Comparison of ENCODE assay signal across 25 cellular contexts in the genomic region with DNA sequence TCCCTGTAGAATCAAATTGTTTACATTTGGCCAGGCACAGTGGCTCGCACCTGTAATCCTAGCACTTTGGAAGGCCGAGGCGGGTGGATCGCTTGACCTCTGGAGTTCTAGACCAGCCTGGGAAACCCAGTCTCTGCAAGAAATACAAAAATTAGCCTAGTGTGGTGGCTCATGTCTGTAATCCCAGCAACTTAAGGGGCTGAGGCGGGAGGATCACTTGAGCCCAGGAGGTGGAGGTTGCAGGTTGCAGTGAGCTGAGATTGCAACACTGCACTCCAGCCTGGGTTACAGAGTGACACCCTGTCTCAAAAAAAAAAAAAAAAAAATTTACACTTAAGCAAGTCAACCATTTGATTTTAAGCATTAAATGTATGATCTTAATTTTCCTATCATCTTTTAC. TPM values are rescaled to one million over a fixed set of nuclear protein-coding genes. Genes with fewer than 3 reads are reported as not detected.
DNase-seq lines count a peak whose midpoint lies in the region; ATAC-seq and TF ChIP-seq lines count a peak whose summit lies in the region.
"Had no signal": no experiment of that assay in that cellular context is flagged by ENCODE, and none has a peak within 500 bp of the region (broad histone marks: within the 10 kb centered on the region; RNA-seq: fewer than 3 reads in every experiment).

No MANE protein-coding gene starts in this region.

- H3K79me2 ChIP-seq in osteoblast (ENCODE audit: insufficient read depth, low read length) = no peaks in the 10 kb centered on the region

- intact Hi-C loops in left lung (cut with DNase I) = no loop called here

- no peak for TF ChIP-seq POLR2A in upper lobe of left lung (IDR thresholded peaks at IDR 0.05)

- H3K27me3 ChIP-seq in WERI-Rb-1 (ENCODE audit: insufficient read depth, low read depth, severe bottlenecking) = no peaks in the 10 kb centered on the region
- no peaks in the 10 kb centered on the region for H3K27me3 ChIP-seq in left lung
- H3K27me3 ChIP-seq in upper lobe of left lung = no peaks in the 10 kb centered on the region
- no peaks in the 10 kb centered on the region for H3K27me3 ChIP-seq in osteoblast (ENCODE audit: insufficient read depth, low read length)
- H3K27me3 ChIP-seq: Peyer's patch had no signal

- peak; percentile 30 for DNase-seq in WERI-Rb-1
- DNase-seq in left lung = peak in 1 of 2 donors; percentile 57
- DNase-seq in mesothelial cell of epicardium (ENCODE audit: low spot score in 2 of 2, unreplicated experiment in 2 of 2) = no peak
- DNase-seq in upper lobe of left lung = peak in 1 of 2 donors; percentile 85
- DNase-seq in osteocyte (ENCODE audit: extremely low spot score, unreplicated experiment) = no peak
- no peak for DNase-seq in osteoblast (ENCODE audit: insufficient read length, low spot score, missing footprints)
- DNase-seq: CD8-positive, alpha-beta memory T cell; DMS 273 treated with DMSO at 0.1 percent for 48 hours; DMS79; EL; GDM1; GOT3; HCEC 1CT; NCI-H1048; NCI-H1417; NCI-H1694 treated with DMSO at 0.1 percent for 48 hours; NCI-H2081; NCI-H2227 treated with DMSO at 0.1 percent for 48 hours; NCI-H526 treated with DMSO at 0.1 percent for 48 hours; OCI-M1; Peyer's patch; SHP77 treated with DMSO at 0.1 percent for 48 hours had no signal

- H3K9me3 ChIP-seq in WERI-Rb-1 (ENCODE audit: severe bottlenecking) = no peaks in the 10 kb centered on the region
- no peaks in the 10 kb centered on the region for H3K9me3 ChIP-seq in left lung
- H3K9me3 ChIP-seq in upper lobe of left lung = no peaks in the 10 kb centered on the region
- no peaks in the 10 kb centered on the region for H3K9me3 ChIP-seq in osteoblast (ENCODE audit: low read depth, low read length)
- H3K9me3 ChIP-seq: Peyer's patch had no signal

- H3K27ac Mint-ChIP-seq in mesothelial cell of epicardium (peak overlapping the region; percentile 76), osteocyte (ENCODE audit: unreplicated experiment) (no peak overlapping the region)

- no peaks in the 10 kb centered on the region for H4K20me1 ChIP-seq in osteoblast (ENCODE audit: insufficient read depth, low read length)

- no peaks in the 10 kb centered on the region for H3K27me3 Mint-ChIP-seq in mesothelial cell of epicardium (ENCODE audit: low read depth)
- H3K27me3 Mint-ChIP-seq in osteocyte (ENCODE audit: unreplicated experiment) = no peaks in the 10 kb centered on the region

- no peak for TF ChIP-seq EP300 in upper lobe of left lung (IDR thresholded peaks at IDR 0.05)

- no peak for TF ChIP-seq CTCF in WERI-Rb-1 (IDR thresholded peaks at IDR 0.05; ENCODE audit: low read depth, low read length)
- TF ChIP-seq CTCF in left lung (IDR thresholded peaks at IDR 0.05) = no peak
- TF ChIP-seq CTCF in mesothelial cell of epicardium (IDR thresholded peaks at IDR 0.05; ENCODE audit: unreplicated experiment) = no peak
- no peak for TF ChIP-seq CTCF in upper lobe of left lung (IDR thresholded peaks at IDR 0.05)
- no peak for TF ChIP-seq CTCF in osteocyte (IDR thresholded peaks at IDR 0.05)
- no peak for TF ChIP-seq CTCF in osteoblast (IDR thresholded peaks at IDR 0.05; ENCODE audit: extremely low read depth, low read depth, low read length)

- H3K9me3 Mint-ChIP-seq in mesothelial cell of epicardium (no peaks in the 10 kb centered on the region), osteocyte (ENCODE audit: unreplicated experiment) (no peaks in the 10 kb centered on the region)
- H3K9me3 Mint-ChIP-seq: CD8-positive, alpha-beta memory T cell had no signal

- WGBS in upper lobe of left lung, 2 donors = 77 to 86% methylated on average over 5 of the region's 5 CpGs

- H3K4me2 ChIP-seq in osteoblast (ENCODE audit: insufficient read depth, low read length) = no peak overlapping the region

- H3K27ac ChIP-seq in WERI-Rb-1 (no peak overlapping the region), left lung (no peak overlapping the region), upper lobe of left lung (peak overlapping the region in 1 of 4 donors; percentile 15), osteoblast (ENCODE audit: low read depth, low read length) (no peak overlapping the region)
- H3K27ac ChIP-seq: HL-60, Peyer's patch had no signal

- H3K36me3 ChIP-seq in WERI-Rb-1 (no peaks in the 10 kb centered on the region), left lung (no peaks in the 10 kb centered on the region), upper lobe of left lung (no peaks in the 10 kb centered on the region), osteoblast (ENCODE audit: insufficient read depth, low read length) (no peaks in the 10 kb centered on the region)
- H3K36me3 ChIP-seq: Peyer's patch had no signal

- H3K4me1 Mint-ChIP-seq in mesothelial cell of epicardium (peaks cover 70% of the 10 kb centered on the region), osteocyte (ENCODE audit: unreplicated experiment) (peaks cover 33% of the 10 kb centered on the region)

- H3K36me3 Mint-ChIP-seq in mesothelial cell of epicardium (no peaks in the 10 kb centered on the region), osteocyte (ENCODE audit: unreplicated experiment) (no peaks in the 10 kb centered on the region)
- H3K36me3 Mint-ChIP-seq: CD8-positive, alpha-beta memory T cell had no signal

- no peak overlapping the region for H3K4me3 Mint-ChIP-seq in mesothelial cell of epicardium
- no peak overlapping the region for H3K4me3 Mint-ChIP-seq in osteocyte (ENCODE audit: unreplicated experiment)

- no peak overlapping the region for H2AFZ ChIP-seq in osteoblast (ENCODE audit: low read length)

- ATAC-seq in left lung (peak; percentile 80), upper lobe of left lung (ENCODE audit: low FRiP score in 2 of 2) (peak; percentile 31 to 60), HG02973 (IDR thresholded peaks at IDR 0.05; ENCODE audit: unreplicated experiment) (no peak)
- ATAC-seq: GM12878 had no signal

- H3K4me1 ChIP-seq in left lung = peaks cover 0 to 4% of the 10 kb centered on the region in 2 donors
- peaks cover 0 to 11% (median 6%) of the 10 kb centered on the region in 4 donors for H3K4me1 ChIP-seq in upper lobe of left lung
- no peaks in the 10 kb centered on the region for H3K4me1 ChIP-seq in osteoblast (ENCODE audit: insufficient read depth, low read length)

- H3K4me3 ChIP-seq in WERI-Rb-1 (ENCODE audit: low read depth, low read length) = no peak overlapping the region
- H3K4me3 ChIP-seq in left lung = no peak overlapping the region
- no peak overlapping the region for H3K4me3 ChIP-seq in upper lobe of left lung
- H3K4me3 ChIP-seq in osteoblast (ENCODE audit: insufficient read depth, low read length) = no peak overlapping the region
- H3K4me3 ChIP-seq: GM12878, Peyer's patch had no signal

RNA-seq across cellular contexts. Expression of gene IQGAP2, which starts 17.5 kb away (rescaled TPM):
- total RNA-seq in left lung (10 to 100 TPM; 25.5 to 29.1 TPM), mesothelial cell of epicardium (13.9 to 16.0 TPM (median 15.2 TPM) in 3 replicates), upper lobe of left lung (10 to 100 TPM; 24.3 to 57.6 (median 28.9) TPM), osteocyte (8.8 and 11.8 TPM in 2 replicates), osteoblast (0.29 and 0.36 TPM in 2 replicates)
